ENCODE assay signal across 8 cellular contexts in genomic region chr2:111425789-111426201, GRCh38.
DNase-seq lines count a peak whose midpoint lies in the region; ATAC-seq lines count a peak whose summit lies in the region.
"Not testable (repeated sequence)": the region's sequence is repeated elsewhere in the genome, so short reads cannot be mapped to it uniquely, and the experiment has no call there.

No MANE protein-coding gene starts in this region.

- H3K36me3 Mint-ChIP-seq in activated T-helper 1 cell treated with anti-CD3 and anti-CD28 coated beads, Interleukin-12 subunit alpha, Interleukin-12 subunit beta, Interleukin-2, Interleukin-4 antibody, amounts not matched to agents 30 ng/mL and 10 ng/mL and 1 ng/mL, durations not matched to agents 14 hours and 24 hours and 36 hours (ENCODE audit: low read depth): peaks cover 21% of the 10 kb centered on the region
- peaks cover 13% of the 10 kb centered on the region for H3K36me3 Mint-ChIP-seq in activated naive CD8-positive, alpha-beta T cell treated with anti-CD3 and anti-CD28 coated beads for 36 hours

- peak overlapping the region; percentile 61 for H3K27ac Mint-ChIP-seq in activated T-helper 1 cell treated with anti-CD3 and anti-CD28 coated beads, Interleukin-12 subunit alpha, Interleukin-12 subunit beta, Interleukin-2, Interleukin-4 antibody, amounts not matched to agents 30 ng/mL and 10 ng/mL and 1 ng/mL, durations not matched to agents 14 hours and 24 hours and 36 hours
- peak overlapping the region; percentile 81 for H3K27ac Mint-ChIP-seq in activated naive CD8-positive, alpha-beta T cell treated with anti-CD3 and anti-CD28 coated beads for 36 hours
- H3K27ac Mint-ChIP-seq in stimulated activated naive CD8-positive, alpha-beta T cell treated with anti-CD3 and anti-CD28 coated beads, Interleukin-15, amount 100 ng/mL, for 72 hours: not testable (repeated sequence)

- H3K9me3 Mint-ChIP-seq in activated T-helper 1 cell treated with anti-CD3 and anti-CD28 coated beads, Interleukin-12 subunit alpha, Interleukin-12 subunit beta, Interleukin-2, Interleukin-4 antibody, amounts not matched to agents 30 ng/mL and 10 ng/mL and 1 ng/mL, durations not matched to agents 14 hours and 24 hours and 36 hours; activated naive CD8-positive, alpha-beta T cell treated with anti-CD3 and anti-CD28 coated beads for 36 hours; stimulated activated naive CD8-positive, alpha-beta T cell treated with anti-CD3 and anti-CD28 coated beads, Interleukin-15, amount 100 ng/mL, for 72 hours: not testable (repeated sequence)

- H3K4me3 Mint-ChIP-seq in activated T-helper 1 cell treated with anti-CD3 and anti-CD28 coated beads, Interleukin-12 subunit alpha, Interleukin-12 subunit beta, Interleukin-2, Interleukin-4 antibody, amounts not matched to agents 30 ng/mL and 10 ng/mL and 1 ng/mL, durations not matched to agents 14 hours and 24 hours and 36 hours; activated naive CD8-positive, alpha-beta T cell treated with anti-CD3 and anti-CD28 coated beads for 36 hours; stimulated activated naive CD8-positive, alpha-beta T cell treated with anti-CD3 and anti-CD28 coated beads, Interleukin-15, amount 100 ng/mL, for 72 hours: not testable (repeated sequence)

- ATAC-seq in GM18858 (IDR thresholded peaks at IDR 0.05; ENCODE audit: unreplicated experiment) (peak; percentile 49), HG02588 (IDR thresholded peaks at IDR 0.05; ENCODE audit: unreplicated experiment) (peak; percentile 38), HG03565 (IDR thresholded peaks at IDR 0.05; ENCODE audit: unreplicated experiment) (peak; percentile 52)
- peak; percentile 78 for ATAC-seq in stimulated activated naive CD8-positive, alpha-beta T cell treated with anti-CD3 and anti-CD28 coated beads, Interleukin-15, amount 100 ng/mL, for 72 hours

- not testable (repeated sequence) for H3K27me3 Mint-ChIP-seq in activated T-helper 1 cell treated with anti-CD3 and anti-CD28 coated beads, Interleukin-12 subunit alpha, Interleukin-12 subunit beta, Interleukin-2, Interleukin-4 antibody, amounts not matched to agents 30 ng/mL and 10 ng/mL and 1 ng/mL, durations not matched to agents 14 hours and 24 hours and 36 hours (ENCODE audit: insufficient read depth); activated naive CD8-positive, alpha-beta T cell treated with anti-CD3 and anti-CD28 coated beads for 36 hours; stimulated activated naive CD8-positive, alpha-beta T cell treated with anti-CD3 and anti-CD28 coated beads, Interleukin-15, amount 100 ng/mL, for 72 hours

- DNase-seq in activated CD4-positive, alpha-beta T cell treated with anti-CD3 and anti-CD28 coated beads for 48 hours: peak; percentile 53
- DNase-seq in activated T-helper 1 cell treated with anti-CD3 and anti-CD28 coated beads, Interleukin-12 subunit alpha, Interleukin-12 subunit beta, Interleukin-2, Interleukin-4 antibody, amounts not matched to agents 30 ng/mL and 10 ng/mL and 1 ng/mL, durations not matched to agents 14 hours and 24 hours and 36 hours (ENCODE audit: low spot score): not testable (repeated sequence)
- peak; percentile 41 for DNase-seq in activated naive CD8-positive, alpha-beta T cell treated with anti-CD3 and anti-CD28 coated beads for 36 hours
- DNase-seq in stimulated activated CD4-positive, alpha-beta T cell treated with anti-CD3 and anti-CD28 coated beads, Interleukin-15, amount 100 ng/mL, for 24 hours: peak; percentile 55
- DNase-seq in stimulated activated naive CD8-positive, alpha-beta T cell treated with anti-CD3 and anti-CD28 coated beads, Interleukin-15, amount 100 ng/mL, for 72 hours: peak; percentile 51 to 57

- peaks cover 38% of the 10 kb centered on the region for H3K4me1 Mint-ChIP-seq in activated T-helper 1 cell treated with anti-CD3 and anti-CD28 coated beads, Interleukin-12 subunit alpha, Interleukin-12 subunit beta, Interleukin-2, Interleukin-4 antibody, amounts not matched to agents 30 ng/mL and 10 ng/mL and 1 ng/mL, durations not matched to agents 14 hours and 24 hours and 36 hours (ENCODE audit: low read depth)
- peaks cover 23% of the 10 kb centered on the region for H3K4me1 Mint-ChIP-seq in activated naive CD8-positive, alpha-beta T cell treated with anti-CD3 and anti-CD28 coated beads for 36 hours
- H3K4me1 Mint-ChIP-seq in stimulated activated naive CD8-positive, alpha-beta T cell treated with anti-CD3 and anti-CD28 coated beads, Interleukin-15, amount 100 ng/mL, for 72 hours: peaks cover 32% of the 10 kb centered on the region

- intact Hi-C loops in activated T-helper 1 cell treated with anti-CD3 and anti-CD28 coated beads, Interleukin-12 subunit alpha, Interleukin-12 subunit beta, Interleukin-2, Interleukin-4 antibody, amounts not matched to agents 30 ng/mL and 10 ng/mL and 1 ng/mL, durations not matched to agents 14 hours and 24 hours and 36 hours (cut with micrococcal nuclease): not testable (repeated sequence)
